In genomic region chr5:93588586-93589347, GRCh38 we compare ENCODE assay signal across 1 cellular context.
TF ChIP-seq lines count a peak whose summit lies in the region.

No MANE protein-coding gene starts in this region.

TF ChIP-seq in IMR-90, 13 proteins besides CTCF, POLR2A, EP300 and RAD21:
- no peak for TF ChIP-seq MAZ (IDR thresholded peaks at IDR 0.05; ENCODE audit: borderline replicate concordance, low read depth, low read length)
